19 cellular contexts compared by ENCODE assay signal in genomic region chrX:154570361-154570760, GRCh38. TPM values are rescaled to one million over a fixed set of nuclear protein-coding genes. Genes with fewer than 3 reads are reported as not detected.
"Had no signal": no experiment of that assay in that cellular context is flagged by ENCODE, and none has a peak within 500 bp of the region (broad histone marks: within the 10 kb centered on the region; RNA-seq: fewer than 3 reads in every experiment).

No MANE protein-coding gene starts in this region.

RNA-seq across cellular contexts. Expression of gene CTAG1A, which starts 14.6 kb away (rescaled TPM):
- total RNA-seq: activated CD4-positive, alpha-beta memory T cell treated with anti-CD3 and anti-CD28 coated beads for 36 hours; activated CD4-positive, alpha-beta T cell treated with anti-CD3 and anti-CD28 coated beads for 36 hours; activated CD4-positive, alpha-beta T cell treated with anti-CD3 and anti-CD28 coated beads, Interleukin-2, amount 10 ng/mL, durations not matched to agents 24 days and 14 days; activated CD8-positive, alpha-beta memory T cell treated with anti-CD3 and anti-CD28 coated beads for 36 hours; activated CD8-positive, alpha-beta memory T cell treated with anti-CD3 and anti-CD28 coated beads, Interleukin-2, amount 10 ng/mL, durations not matched to agents 7 days and 5 days; activated CD8-positive, alpha-beta T cell treated with anti-CD3 and anti-CD28 coated beads, Interleukin-2, amount 10 ng/mL, durations not matched to agents 7 days and 5 days; activated naive CD4-positive, alpha-beta T cell treated with anti-CD3 and anti-CD28 coated beads for 36 hours; activated naive CD8-positive, alpha-beta T cell treated with anti-CD3 and anti-CD28 coated beads for 36 hours; activated T-helper 1 cell treated with anti-CD3 and anti-CD28 coated beads, Interleukin-12 subunit alpha, Interleukin-12 subunit beta, Interleukin-2, Interleukin-4 antibody, amounts not matched to agents 30 ng/mL and 10 ng/mL and 1 ng/mL, durations not matched to agents 14 hours and 24 hours and 36 hours; activated T-helper 2 cell treated with anti-CD3 and anti-CD28 coated beads, Interferon-gamma antibody, Interleukin-2, Interleukin-4, amounts not matched to agents 10 μg/mL and 5 μg/mL and 100 μg/mL, durations not matched to agents 14 hours and 24 hours and 36 hours; adrenal gland; aorta; cardiac muscle cell; endodermal cell; esophagus muscularis mucosa; foreskin keratinocyte; gastrocnemius medialis; heart left ventricle; T-helper 17 cell had no signal
- polyA plus RNA-seq: aorta, cardiac muscle cell, foreskin keratinocyte, heart left ventricle had no signal

RNA-seq across cellular contexts. Expression of gene CTAG1B, which starts 48.7 kb away (rescaled TPM):
- total RNA-seq: activated CD4-positive, alpha-beta memory T cell treated with anti-CD3 and anti-CD28 coated beads for 36 hours; activated CD4-positive, alpha-beta T cell treated with anti-CD3 and anti-CD28 coated beads for 36 hours; activated CD4-positive, alpha-beta T cell treated with anti-CD3 and anti-CD28 coated beads, Interleukin-2, amount 10 ng/mL, durations not matched to agents 24 days and 14 days; activated CD8-positive, alpha-beta memory T cell treated with anti-CD3 and anti-CD28 coated beads for 36 hours; activated CD8-positive, alpha-beta memory T cell treated with anti-CD3 and anti-CD28 coated beads, Interleukin-2, amount 10 ng/mL, durations not matched to agents 7 days and 5 days; activated CD8-positive, alpha-beta T cell treated with anti-CD3 and anti-CD28 coated beads, Interleukin-2, amount 10 ng/mL, durations not matched to agents 7 days and 5 days; activated naive CD4-positive, alpha-beta T cell treated with anti-CD3 and anti-CD28 coated beads for 36 hours; activated naive CD8-positive, alpha-beta T cell treated with anti-CD3 and anti-CD28 coated beads for 36 hours; activated T-helper 1 cell treated with anti-CD3 and anti-CD28 coated beads, Interleukin-12 subunit alpha, Interleukin-12 subunit beta, Interleukin-2, Interleukin-4 antibody, amounts not matched to agents 30 ng/mL and 10 ng/mL and 1 ng/mL, durations not matched to agents 14 hours and 24 hours and 36 hours; activated T-helper 2 cell treated with anti-CD3 and anti-CD28 coated beads, Interferon-gamma antibody, Interleukin-2, Interleukin-4, amounts not matched to agents 10 μg/mL and 5 μg/mL and 100 μg/mL, durations not matched to agents 14 hours and 24 hours and 36 hours; adrenal gland; aorta; cardiac muscle cell; endodermal cell; esophagus muscularis mucosa; foreskin keratinocyte; gastrocnemius medialis; heart left ventricle; T-helper 17 cell had no signal
- polyA plus RNA-seq: aorta, cardiac muscle cell, foreskin keratinocyte, heart left ventricle had no signal
